13 cellular contexts compared by ENCODE assay signal in the genomic region with DNA sequence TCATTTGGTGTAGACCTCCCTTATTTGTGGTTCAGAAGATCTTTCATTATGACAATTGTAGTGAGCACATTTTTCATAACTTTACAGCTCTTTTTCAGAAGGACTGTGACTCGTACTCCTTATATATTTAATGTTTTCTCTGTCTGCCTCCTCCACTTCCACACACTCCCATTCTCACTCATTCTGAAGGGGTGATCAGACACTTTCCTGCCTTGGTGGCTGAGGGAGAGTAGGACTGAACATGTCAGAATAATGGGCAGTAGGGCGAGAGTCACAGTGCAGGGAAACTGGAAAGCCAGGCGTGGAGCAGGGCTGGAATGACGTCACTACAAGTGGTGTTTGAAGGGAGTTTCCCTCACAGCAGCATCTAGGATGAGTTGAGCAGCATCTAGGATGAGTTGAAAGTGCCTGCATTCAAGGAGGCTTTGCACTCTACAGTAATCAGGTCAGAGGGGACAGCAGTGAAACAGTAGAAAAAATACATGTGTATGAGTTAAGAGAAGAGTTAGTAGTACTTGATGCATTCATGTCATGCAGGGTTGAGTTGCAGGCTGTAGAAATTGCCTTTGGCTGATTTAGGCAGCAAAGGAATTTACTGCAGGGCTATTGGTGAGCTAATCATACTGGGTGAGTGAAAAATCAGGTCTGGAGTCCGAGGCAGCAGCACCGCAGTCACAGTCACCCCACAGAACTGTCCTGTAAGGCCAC. TPM values are rescaled to one million over a fixed set of nuclear protein-coding genes. Genes with fewer than 3 reads are reported as not detected.
A peak's percentile ranks its signal among the peaks of the same experiment; 100 is the strongest.
DNase-seq lines count a peak whose midpoint lies in the region; ATAC-seq, FAIRE-seq and TF ChIP-seq lines count a peak whose summit lies in the region.
"Had no signal": no experiment of that assay in that cellular context is flagged by ENCODE, and none has a peak within 500 bp of the region (broad histone marks: within the 10 kb centered on the region; RNA-seq: fewer than 3 reads in every experiment).

No MANE protein-coding gene starts in this region.

- H3K36me3 ChIP-seq in esophagus squamous epithelium: peaks cover 4 to 100% (median 9%) of the 10 kb centered on the region in 3 donors

- peaks cover 19% of the 10 kb centered on the region for H3K4me1 Mint-ChIP-seq in activated CD4-positive, alpha-beta T cell treated with anti-CD3 and anti-CD28 coated beads, Interleukin-2, amount 10 ng/mL, durations not matched to agents 7 days and 5 days

- no peaks in the 10 kb centered on the region for H3K9me3 ChIP-seq in esophagus squamous epithelium
- H3K9me3 ChIP-seq: A549 had no signal

- H3K27ac ChIP-seq in esophagus squamous epithelium: no peak overlapping the region
- H3K27ac ChIP-seq: A549 had no signal

- TF ChIP-seq POLR2A in esophagus squamous epithelium (IDR thresholded peaks at IDR 0.05): no peak

- ATAC-seq in left cardiac atrium: no peak
- ATAC-seq: left ventricle myocardium superior had no signal

- no peak overlapping the region for H3K4me3 ChIP-seq in esophagus squamous epithelium
- H3K4me3 ChIP-seq: A549 had no signal

- no peaks in the 10 kb centered on the region for H3K27me3 Mint-ChIP-seq in activated CD4-positive, alpha-beta T cell treated with anti-CD3 and anti-CD28 coated beads, Interleukin-2, amount 10 ng/mL, durations not matched to agents 7 days and 5 days
- H3K27me3 Mint-ChIP-seq: dendritic cell treated with granulocyte-macrophage colony-stimulating factor and Interleukin-4, amounts not matched to agents 40 ng/mL and 50 ng/mL, for 4 days; progenitor cell of endocrine pancreas had no signal

- 85 to 92% methylated on average over 6 of the region's 6 CpGs for WGBS in esophagus squamous epithelium, 2 donors

- H3K27me3 ChIP-seq in esophagus squamous epithelium: no peaks in the 10 kb centered on the region

- H3K4me3 Mint-ChIP-seq in activated CD4-positive, alpha-beta T cell treated with anti-CD3 and anti-CD28 coated beads, Interleukin-2, amount 10 ng/mL, durations not matched to agents 7 days and 5 days: no peak overlapping the region
- H3K4me3 Mint-ChIP-seq: dendritic cell treated with granulocyte-macrophage colony-stimulating factor and Interleukin-4, amounts not matched to agents 40 ng/mL and 50 ng/mL, for 4 days had no signal

- no peak for TF ChIP-seq CTCF in esophagus squamous epithelium (IDR thresholded peaks at IDR 0.05)

- POLR2A ChIA-PET in activated CD4-positive, alpha-beta T cell treated with anti-CD3 and anti-CD28 coated beads, Interleukin-2, amount 10 ng/mL, durations not matched to agents 7 days and 5 days (lab: Charles Lee): no interaction called here

- peaks cover 0 to 5% (median 0%) of the 10 kb centered on the region in 3 donors for H3K4me1 ChIP-seq in esophagus squamous epithelium

- intact Hi-C loops in left cardiac atrium (cut with DNase I) (no loop called here), esophagus squamous epithelium (cut with DNase I) (no loop called here)

- peaks cover 64% of the 10 kb centered on the region for H3K36me3 Mint-ChIP-seq in activated CD4-positive, alpha-beta T cell treated with anti-CD3 and anti-CD28 coated beads, Interleukin-2, amount 10 ng/mL, durations not matched to agents 7 days and 5 days (ENCODE audit: low read depth)

- CTCF ChIA-PET in activated CD4-positive, alpha-beta T cell treated with anti-CD3 and anti-CD28 coated beads, Interleukin-2, amount 10 ng/mL, durations not matched to agents 7 days and 5 days (lab: Charles Lee): interaction anchor here (1.1 kb wide), 2 partner anchors 10 to 29 kb away, joined by 3 read pairs; no protein-coding TSS in a partner anchor

- H3K27ac Mint-ChIP-seq in activated CD4-positive, alpha-beta T cell treated with anti-CD3 and anti-CD28 coated beads, Interleukin-2, amount 10 ng/mL, durations not matched to agents 7 days and 5 days: no peak overlapping the region
- H3K27ac Mint-ChIP-seq: dendritic cell treated with granulocyte-macrophage colony-stimulating factor and Interleukin-4, amounts not matched to agents 40 ng/mL and 50 ng/mL, for 4 days had no signal

- H3K9me3 Mint-ChIP-seq in activated CD4-positive, alpha-beta T cell treated with anti-CD3 and anti-CD28 coated beads, Interleukin-2, amount 10 ng/mL, durations not matched to agents 7 days and 5 days: no peaks in the 10 kb centered on the region
- H3K9me3 Mint-ChIP-seq: dendritic cell treated with granulocyte-macrophage colony-stimulating factor and Interleukin-4, amounts not matched to agents 40 ng/mL and 50 ng/mL, for 4 days had no signal

- peak; percentile 79 for DNase-seq in activated CD4-positive, alpha-beta T cell treated with anti-CD3 and anti-CD28 coated beads for 48 hours
- DNase-seq in activated CD4-positive, alpha-beta T cell treated with anti-CD3 and anti-CD28 coated beads, Interleukin-2, amount 10 ng/mL, durations not matched to agents 7 days and 5 days: no peak
- peak; percentile 76 to 85 for DNase-seq in activated CD4-positive, alpha-beta T cell treated with anti-CD3 and anti-CD28 coated beads, Interleukin-2, amount 50 U/mL, for 48 hours
- peak; percentile 32 for DNase-seq in iPS-NIHi7 (ENCODE audit: extremely low spot score)
- DNase-seq in stimulated activated CD8-positive, alpha-beta memory T cell treated with anti-CD3 and anti-CD28 coated beads, Interleukin-4, amount 100 ng/mL, for 48 hours: peak; percentile 70
- DNase-seq in left cardiac atrium: no peak
- DNase-seq in urothelium cell line (ENCODE audit: low spot score): no peak
- DNase-seq in esophagus squamous epithelium (lab: John Stamatoyannopoulos, UW): no peak
- DNase-seq: left ventricle myocardium superior, NCI-H2029 treated with DMSO at 0.1 percent for 48 hours had no signal

- no peak for FAIRE-seq in urothelium cell line (lab: Jason Lieb, UNC)
- FAIRE-seq: A549 had no signal

RNA-seq across cellular contexts. Expression of a gene that starts 36.3 kb away (rescaled TPM):
- total RNA-seq in activated CD4-positive, alpha-beta T cell treated with anti-CD3 and anti-CD28 coated beads, Interleukin-2, amount 10 ng/mL, durations not matched to agents 7 days and 5 days: under 1 TPM; 0.79 to 0.81 TPM
- total RNA-seq in left cardiac atrium (10 to 100 TPM; 14.9 to 24.2 TPM), esophagus squamous epithelium (1 to 10 TPM in 3 of 4 donors, under 1 TPM in 1; 0.19 to 6.5 (median 3.1) TPM)

RNA-seq across cellular contexts. Expression of a gene that starts 56.5 kb away (rescaled TPM):
- total RNA-seq in activated CD4-positive, alpha-beta T cell treated with anti-CD3 and anti-CD28 coated beads, Interleukin-2, amount 10 ng/mL, durations not matched to agents 7 days and 5 days: 10 to 100 TPM; 62.7 to 70.8 TPM
- total RNA-seq in left cardiac atrium (10 to 100 TPM; 20.1 to 27.4 TPM), esophagus squamous epithelium (10 to 100 TPM; 27.3 to 52.8 (median 32.2) TPM)

Comparison
In these comparisons a context has a peak if more than half of its experiments do, and no peak if none do; other contexts are left out.
1. DNase-seq: peak in activated CD4-positive, alpha-beta T cell treated with anti-CD3 and anti-CD28 coated beads for 48 hours (single experiment), activated CD4-positive, alpha-beta T cell treated with anti-CD3 and anti-CD28 coated beads, Interleukin-2, amount 50 U/mL, for 48 hours (2 of 2), iPS-NIHi7 (single experiment) and stimulated activated CD8-positive, alpha-beta memory T cell treated with anti-CD3 and anti-CD28 coated beads, Interleukin-4, amount 100 ng/mL, for 48 hours (single experiment); none in activated CD4-positive, alpha-beta T cell treated with anti-CD3 and anti-CD28 coated beads, Interleukin-2, amount 10 ng/mL, durations not matched to agents 7 days and 5 days (single experiment), left cardiac atrium (single experiment), urothelium cell line (single experiment) and esophagus squamous epithelium (single experiment).